Comparison of ENCODE assay signal across 14 cellular contexts in genomic region chr20:32709528-32710121, GRCh38. TPM values are rescaled to one million over a fixed set of nuclear protein-coding genes. Genes with fewer than 3 reads are reported as not detected.
DNase-seq lines count a peak whose midpoint lies in the region; ATAC-seq and TF ChIP-seq lines count a peak whose summit lies in the region.
"Had no signal": no experiment of that assay in that cellular context is flagged by ENCODE, and none has a peak within 500 bp of the region (broad histone marks: within the 10 kb centered on the region; RNA-seq: fewer than 3 reads in every experiment).

No MANE protein-coding gene starts in this region.

- H4K5ac ChIP-seq in IMR-90 (ENCODE audit: low read depth, low read length), result no peak overlapping the region; the same call in 1 of the 2 replicates

- no TSS peak for BruUV-seq in IMR-90 (replicated peaks; lab: Mats Ljungman, UMichigan)

- DNase-seq in AG04450 (ENCODE audit: low read depth, low spot score) (no peak), IMR-90 (peak; percentile 17), astrocyte of the spinal cord (ENCODE audit: low read depth, low spot score) (peak; percentile 13), mesenchymal stem cell (peak; percentile 49), DMS79 treated with DMSO at 0.1 percent for 48 hours (lab: John Stamatoyannopoulos, UW) (no peak), OCI-M1 (lab: John Stamatoyannopoulos, UW) (no peak)
- DNase-seq in activated CD4-positive, alpha-beta T cell treated with anti-CD3 and anti-CD28 coated beads, Interleukin-2, amount 50 U/mL, for 1 hour, result no peak
- DNase-seq: effector CD4-positive, alpha-beta T cell; kidney; NCI-H748 treated with DMSO at 0.1 percent for 48 hours; SJCRH30 had no signal

- H2BK120ac ChIP-seq in IMR-90 (ENCODE audit: low read depth, low read length), result no peak overlapping the region
- H2BK120ac ChIP-seq in mesenchymal stem cell (ENCODE audit: low read depth, low read length), result no peak overlapping the region

- peak overlapping the region; percentile 24; the same call in 1 of the 2 replicates for H2AK5ac ChIP-seq in IMR-90 (ENCODE audit: low read depth, low read length)
- H2AK5ac ChIP-seq in mesenchymal stem cell (ENCODE audit: low read length, severe bottlenecking), result no peak overlapping the region

- in situ Hi-C loops in IMR-90 (cut with MboI; ENCODE audit: low sequenced_read_pairs), result no loop called here
- in situ Hi-C loops in astrocyte of the spinal cord (cut with HindIII; ENCODE audit: low sequenced_read_pairs), result no loop called here

- no peak overlapping the region for H3K9ac ChIP-seq in IMR-90 (ENCODE audit: low read depth, low read length)
- no peak overlapping the region for H3K9ac ChIP-seq in mesenchymal stem cell (ENCODE audit: low read length)

- dilution Hi-C loops in IMR-90 (cut with HindIII; ENCODE audit: low sequenced_read_pairs, unreplicated experiment), result no loop called here

- no peaks in the 10 kb centered on the region for H3K9me3 ChIP-seq in AG04450 (ENCODE audit: control insufficient read depth, insufficient read depth, low read length)
- H3K9me3 ChIP-seq in IMR-90 (ENCODE audit: control insufficient read depth, insufficient read depth, low read length), result no peaks in the 10 kb centered on the region
- no peaks in the 10 kb centered on the region for H3K9me3 ChIP-seq in mesenchymal stem cell (ENCODE audit: control insufficient read depth, low read length)
- H3K9me3 ChIP-seq: ascending aorta, neutrophil, SJCRH30 had no signal

- TF ChIP-seq CTCF in AG04450 (IDR thresholded peaks at IDR 0.05; ENCODE audit: low read depth, low read length) (no peak), IMR-90 (conservative IDR thresholded peaks at IDR 0.05; ENCODE audit: low read depth, low read length) (no peak), astrocyte of the spinal cord (IDR thresholded peaks at IDR 0.05; ENCODE audit: low read depth, low read length) (no peak)

- H2BK15ac ChIP-seq in IMR-90 (ENCODE audit: low read depth, low read length), result no peak overlapping the region
- H2BK15ac ChIP-seq in mesenchymal stem cell (ENCODE audit: low read depth, poor library complexity, severe bottlenecking), result no peak overlapping the region

- no peak overlapping the region for H3K4me3 ChIP-seq in AG04450 (ENCODE audit: low read depth, low read length)
- no peak overlapping the region for H3K4me3 ChIP-seq in IMR-90 (ENCODE audit: insufficient read depth, low read depth, low read length)
- no peak overlapping the region for H3K4me3 ChIP-seq in astrocyte of the spinal cord (ENCODE audit: low read depth, low read length)
- no peak overlapping the region for H3K4me3 ChIP-seq in mesenchymal stem cell (ENCODE audit: insufficient read depth in 1 of 2, low read depth in 1 of 2, low read length in 2 of 2)
- H3K4me3 ChIP-seq: ascending aorta, SJCRH30 had no signal

- H2BK5ac ChIP-seq in IMR-90 (ENCODE audit: low read depth, low read length, poor library complexity, severe bottlenecking) (peak overlapping the region; percentile 57), mesenchymal stem cell (ENCODE audit: low read depth, low read length, poor library complexity, severe bottlenecking) (no peak overlapping the region)

- H4K20me1 ChIP-seq in IMR-90 (ENCODE audit: insufficient read depth, low read length), result no peaks in the 10 kb centered on the region

- peak overlapping the region; percentile 69 for H2AK9ac ChIP-seq in IMR-90 (replicated peaks; ENCODE audit: low read depth, low read length, poor library complexity)

- H3K79me1 ChIP-seq in IMR-90 (ENCODE audit: low read depth in 1 of 2, low read length in 2 of 2) (peaks cover 6 to 44% of the 10 kb centered on the region in 2 experiments), mesenchymal stem cell (replicated peaks; ENCODE audit: low read length, poor library complexity, severe bottlenecking) (peaks cover 1% of the 10 kb centered on the region)

- H3K36me3 ChIP-seq in IMR-90 (ENCODE audit: control insufficient read depth, insufficient read depth, low read length), result peaks cover 14% of the 10 kb centered on the region
- peaks cover 13 to 18% of the 10 kb centered on the region in 2 experiments for H3K36me3 ChIP-seq in mesenchymal stem cell (ENCODE audit: control insufficient read depth in 1 of 2, insufficient read depth in 2 of 2, low read depth in 1 of 2, low read length in 2 of 2)
- H3K36me3 ChIP-seq: SJCRH30 had no signal

- H3K4me2 ChIP-seq in IMR-90 (ENCODE audit: low read depth, low read length), result 0 out of 2 replicates have a peak overlapping the region, but pooled peaks have one; percentile 13
- no peak overlapping the region for H3K4me2 ChIP-seq in mesenchymal stem cell (ENCODE audit: low read length, poor library complexity, severe bottlenecking)

- H3K4ac ChIP-seq in IMR-90 (ENCODE audit: low read depth, low read length), result peak overlapping the region; percentile 51; the same call in 1 of the 2 replicates
- H3K4ac ChIP-seq in mesenchymal stem cell (ENCODE audit: low read depth in 1 of 2, low read length in 2 of 2), result no peak overlapping the region

- WGBS in IMR-90 (ENCODE audit: extremely low coverage in 2 of 2, insufficient read length in 1 of 2), 2 experiments, result 100% methylated on average over 1 of the region's 9 CpGs; no CpG with 5 or more reads in 1 of the 2 experiments
- WGBS in mesenchymal stem cell, result 74% methylated on average over 9 of the region's 9 CpGs

- H3K14ac ChIP-seq in IMR-90 (replicated peaks; ENCODE audit: low read depth, low read length) (0 out of 2 replicates have a peak overlapping the region, but pooled peaks have one; percentile 13), mesenchymal stem cell (ENCODE audit: low read length in 2 of 2) (no peak overlapping the region)

- H4K91ac ChIP-seq in IMR-90 (ENCODE audit: insufficient read depth, low read depth, low read length) (no peak overlapping the region), mesenchymal stem cell (ENCODE audit: low read length) (no peak overlapping the region)

- 0 out of 2 replicates have a peak overlapping the region, but pooled peaks have one; percentile 72 for H3K23ac ChIP-seq in IMR-90 (ENCODE audit: low read depth, low read length)
- no peak overlapping the region for H3K23ac ChIP-seq in mesenchymal stem cell (ENCODE audit: low read length in 2 of 2)

- H3K27ac ChIP-seq in AG04450 (ENCODE audit: low read depth, low read length) (peak overlapping the region; percentile 47), IMR-90 (ENCODE audit: insufficient read depth, low read length) (no peak overlapping the region), mesenchymal stem cell (ENCODE audit: low read length, poor library complexity, severe bottlenecking) (peak overlapping the region; percentile 15)
- H3K27ac ChIP-seq: ascending aorta, neutrophil, SJCRH30 had no signal

- no peak overlapping the region for H2BK12ac ChIP-seq in mesenchymal stem cell (ENCODE audit: low read length in 2 of 2)

- intact Hi-C loops in IMR-90 (cut with micrococcal nuclease), result no loop called here

- H2BK20ac ChIP-seq in IMR-90 (ENCODE audit: low read depth, low read length), result 0 out of 2 replicates have a peak overlapping the region, but pooled peaks have one; percentile 48

- peak; percentile 28; the same call in 1 of the 2 replicates for ATAC-seq in IMR-90 (ENCODE audit: low read depth)
- ATAC-seq in HG03439 (IDR thresholded peaks at IDR 0.05; ENCODE audit: unreplicated experiment), result no peak

- H3K9me1 ChIP-seq in IMR-90 (ENCODE audit: insufficient read depth, low read length), result 0 out of 2 replicates have a peak, but pooled peaks cover 12% of the 10 kb centered on the region

- H3K18ac ChIP-seq in IMR-90 (ENCODE audit: low read depth, low read length) (no peak overlapping the region), mesenchymal stem cell (ENCODE audit: low read depth in 1 of 2, low read length in 2 of 2) (no peak overlapping the region)

- H3K27me3 ChIP-seq in AG04450 (ENCODE audit: control insufficient read depth, insufficient read depth, low read length) (no peaks in the 10 kb centered on the region), IMR-90 (ENCODE audit: control insufficient read depth, insufficient read depth, low read length) (no peaks in the 10 kb centered on the region), mesenchymal stem cell (ENCODE audit: control insufficient read depth in 1 of 2, insufficient read depth in 1 of 2, low read length in 2 of 2) (no peaks in the 10 kb centered on the region)
- H3K27me3 ChIP-seq: ascending aorta, neutrophil, SJCRH30 had no signal

- H3K4me1 ChIP-seq in IMR-90 (ENCODE audit: control insufficient read depth, insufficient read depth, low read length) (peaks cover 12% of the 10 kb centered on the region), mesenchymal stem cell (ENCODE audit: control insufficient read depth, insufficient read depth, low read depth, low read length) (no peaks in the 10 kb centered on the region)
- H3K4me1 ChIP-seq: SJCRH30 had no signal

- H2AFZ ChIP-seq in IMR-90 (replicated peaks; ENCODE audit: low read length, poor library complexity) (no peak overlapping the region), mesenchymal stem cell (ENCODE audit: low read depth, low read length) (no peak overlapping the region)

- TF ChIP-seq RAD21 in IMR-90 (IDR thresholded peaks at IDR 0.05; ENCODE audit: low read length), result no peak

- H4K8ac ChIP-seq in IMR-90 (ENCODE audit: low read depth in 2 of 2, low read length in 2 of 2) (0 out of 4 replicates have a peak overlapping the region, but pooled peaks of 1 of the 2 experiments have one; percentile 0), mesenchymal stem cell (ENCODE audit: low read length) (no peak overlapping the region)

- POLR2A ChIA-PET in AG04450 (lab: Yijun Ruan, JAX), result no interaction called here
- POLR2A ChIA-PET in IMR-90 (lab: Charles Lee; ENCODE audit: unreplicated experiment), result interaction anchor here (0.7 kb wide), 1 partner anchor 1161 kb away, joined by 4 read pairs; no protein-coding TSS in a partner anchor

- no peak overlapping the region for H3K56ac ChIP-seq in IMR-90 (ENCODE audit: extremely low read depth, insufficient read depth, low read length)

- CTCF ChIA-PET in AG04450 (lab: Charles Lee), result interaction anchor here (0.6 to 1.3 kb wide), 2 partner anchors 36 to 493 kb away, joined by 4 read pairs; partner anchors contain the start of gene C20orf203
- CTCF ChIA-PET in IMR-90 (lab: Yijun Ruan, JAX), result interaction anchor here (0.7 kb wide), 2 partner anchors 21 to 385 kb away, joined by 3 read pairs; no protein-coding TSS in a partner anchor

- no peak for TF ChIP-seq POLR2A in IMR-90 (IDR thresholded peaks at IDR 0.05; ENCODE audit: low read depth, low read length)

RNA-seq across cellular contexts. Expression of gene COMMD7, which starts 33.6 kb away (rescaled TPM):
- polyA plus RNA-seq in AG04450 (2011; rRNA removed), result 84.8 and 88.1 TPM in 2 replicates
- 24.8 and 29.1 TPM in 2 replicates for polyA minus RNA-seq in AG04450 (2011; rRNA and poly(A)+ RNA removed)
- total RNA-seq in IMR-90 (2012; rRNA removed), result 46.9 and 51.8 TPM in 2 replicates
- 62.0 and 67.5 TPM in 2 replicates for polyA plus RNA-seq in IMR-90 (2012; rRNA removed)
- 34.0 and 43.2 TPM in 2 replicates for polyA plus RNA-seq in IMR-90 (2012; cell fraction: cytosol; rRNA removed)
- 18.7 and 36.6 TPM in 2 replicates for polyA plus RNA-seq in IMR-90 (2012; cell fraction: nucleus; rRNA removed; ENCODE audit: low replicate concordance)
- 75.5 TPM for polyA plus RNA-seq in mesenchymal stem cell (2013, experiment 1 of 2)
- polyA plus RNA-seq in mesenchymal stem cell (2013, experiment 2 of 2), result 79.7 TPM

RNA-seq across cellular contexts. Expression of gene C20orf203, which starts 35.9 kb away (rescaled TPM):
- polyA plus RNA-seq in AG04450 (2011; rRNA removed), result not detected in 2 replicates
- 0.04 TPM in 1 of 2 replicates, not detected in the other for polyA minus RNA-seq in AG04450 (2011; rRNA and poly(A)+ RNA removed)
- not detected in 2 replicates for total RNA-seq in IMR-90 (2012; rRNA removed)
- polyA plus RNA-seq in IMR-90 (2012; rRNA removed), result 0.10 TPM in 1 of 2 replicates, not detected in the other
- not detected in 2 replicates for polyA plus RNA-seq in IMR-90 (2012; cell fraction: cytosol; rRNA removed)
- polyA plus RNA-seq in IMR-90 (2012; cell fraction: nucleus; rRNA removed; ENCODE audit: low replicate concordance), result 0.05 and 0.06 TPM in 2 replicates
- not detected for polyA plus RNA-seq in mesenchymal stem cell (2013, experiment 1 of 2)
- polyA plus RNA-seq in mesenchymal stem cell (2013, experiment 2 of 2), result not detected
- total RNA-seq: ascending aorta, kidney, SJCRH30 had no signal

RNA-seq across cellular contexts. Expression of gene DNMT3B, which starts 52.6 kb away (rescaled TPM):
- polyA plus RNA-seq in AG04450 (2011; rRNA removed) (1.8 and 1.9 TPM in 2 replicates), IMR-90 (2012; rRNA removed) (1.9 TPM in 2 replicates)
- 2.5 and 2.9 TPM in 2 replicates for polyA minus RNA-seq in AG04450 (2011; rRNA and poly(A)+ RNA removed)
- 1.3 and 1.4 TPM in 2 replicates for total RNA-seq in IMR-90 (2012; rRNA removed)
- polyA plus RNA-seq in IMR-90 (2012; cell fraction: cytosol; rRNA removed), result 0.76 and 1.1 TPM in 2 replicates
- 7.0 and 8.4 TPM in 2 replicates for polyA plus RNA-seq in IMR-90 (2012; cell fraction: nucleus; rRNA removed; ENCODE audit: low replicate concordance)
- polyA plus RNA-seq in mesenchymal stem cell (2013, experiment 1 of 2), result 3.1 TPM
- polyA plus RNA-seq in mesenchymal stem cell (2013, experiment 2 of 2), result 2.9 TPM

Comparison
In these comparisons a context has a peak if more than half of its experiments do, and no peak if none do; other contexts are left out.
1. DNase-seq: peak in IMR-90 (single experiment), astrocyte of the spinal cord (single experiment) and mesenchymal stem cell (single experiment); none in AG04450 (single experiment), activated CD4-positive, alpha-beta T cell treated with anti-CD3 and anti-CD28 coated beads, Interleukin-2, amount 50 U/mL, for 1 hour (single experiment), DMS79 treated with DMSO at 0.1 percent for 48 hours (single experiment) and OCI-M1 (single experiment).